Comparison of ENCODE assay signal across 8 cellular contexts in genomic region chr1:3898994-3899775, GRCh38. TPM values are rescaled to one million over a fixed set of nuclear protein-coding genes. Genes with fewer than 3 reads are reported as not detected.
DNase-seq lines count a peak whose midpoint lies in the region; ATAC-seq and TF ChIP-seq lines count a peak whose summit lies in the region.

No MANE protein-coding gene starts in this region.

- peak; percentile 50 for DNase-seq in ELR (ENCODE audit: low read depth)
- no peak for DNase-seq in LNCaP clone FGC (ENCODE audit: low read depth)
- peak; percentile 5 to 10 for DNase-seq in cardiac fibroblast (ENCODE audit: low read depth in 2 of 2)
- DNase-seq in SK-N-DZ (ENCODE audit: low spot score): no peak

- no peak for ATAC-seq in HG02759 (IDR thresholded peaks at IDR 0.05; ENCODE audit: unreplicated experiment)
- ATAC-seq in activated CD4-positive, CD25-positive, alpha-beta regulatory T cell treated with anti-CD3 and anti-CD28 coated beads, Interleukin-2, amount 50 U/mL, for 24 hours: no peak
- ATAC-seq in GM18907 (IDR thresholded peaks at IDR 0.05; ENCODE audit: unreplicated experiment): no peak

- no peaks in the 10 kb centered on the region for H3K27me3 ChIP-seq in mucosa of rectum (ENCODE audit: control insufficient read depth in 2 of 2, insufficient read depth in 2 of 2, low read length in 2 of 2)

- no peak for TF ChIP-seq CTCF in LNCaP clone FGC (IDR thresholded peaks at IDR 0.05; ENCODE audit: control insufficient read depth, extremely low read depth, insufficient read depth)
- TF ChIP-seq CTCF in cardiac fibroblast (IDR thresholded peaks at IDR 0.05; ENCODE audit: low read depth, low read length): peak; percentile 18

- H3K36me3 ChIP-seq in mucosa of rectum (ENCODE audit: control insufficient read depth in 2 of 2, insufficient read depth in 2 of 2, low read length in 2 of 2): peaks cover 0 to 5% of the 10 kb centered on the region in 2 donors

- H3K4me1 ChIP-seq in mucosa of rectum (ENCODE audit: control insufficient read depth in 2 of 2, insufficient read depth in 2 of 2, low read length in 2 of 2): peaks cover 6 to 13% of the 10 kb centered on the region in 2 donors

- H3K9ac ChIP-seq in mucosa of rectum (ENCODE audit: low read depth in 1 of 2, low read length in 2 of 2): peak overlapping the region; percentile 64 to 89

- H3K27ac ChIP-seq in mucosa of rectum (ENCODE audit: low read depth in 2 of 2, low read length in 2 of 2): peak overlapping the region; percentile 96 to 97

- H3K4me3 ChIP-seq in LNCaP clone FGC (ENCODE audit: low read depth, low read length) (peak overlapping the region; percentile 82), cardiac fibroblast (replicated peaks in 1 of 2; ENCODE audit: low read depth in 2 of 2, low read length in 2 of 2) (peak overlapping the region; percentile 91 to 93), mucosa of rectum (ENCODE audit: low read length in 2 of 2) (peak overlapping the region; percentile 85 to 96)

- no peaks in the 10 kb centered on the region for H3K9me3 ChIP-seq in mucosa of rectum (ENCODE audit: control insufficient read depth in 2 of 2, low read length in 2 of 2)

RNA-seq across cellular contexts. Expression of gene C1orf174, which starts 0.9 kb away (rescaled TPM):
- 15.3 TPM in 2 replicates for polyA plus RNA-seq in SK-N-DZ (2014; cell fraction: cytosol; rRNA removed)
- polyA plus RNA-seq in SK-N-DZ (2014; cell fraction: nucleus; rRNA removed): 13.4 and 26.5 TPM in 2 replicates

RNA-seq across cellular contexts. Expression of gene DFFB, which starts 41.9 kb away (rescaled TPM):
- 8.6 and 9.7 TPM in 2 replicates for polyA plus RNA-seq in SK-N-DZ (2014; cell fraction: cytosol; rRNA removed)
- polyA plus RNA-seq in SK-N-DZ (2014; cell fraction: nucleus; rRNA removed): 6.7 and 12.9 TPM in 2 replicates

RNA-seq across cellular contexts. Expression of gene CEP104, which starts 42.2 kb away (rescaled TPM):
- 12.4 and 21.0 TPM in 2 replicates for polyA plus RNA-seq in SK-N-DZ (2014; cell fraction: cytosol; rRNA removed)
- polyA plus RNA-seq in SK-N-DZ (2014; cell fraction: nucleus; rRNA removed): 11.6 and 44.0 TPM in 2 replicates

Comparison
In these comparisons a context has a peak if more than half of its experiments do, and no peak if none do; other contexts are left out.
1. DNase-seq: peak in ELR (single experiment) and cardiac fibroblast (2 of 2); none in LNCaP clone FGC (single experiment) and SK-N-DZ (single experiment).
2. Peak in every context shown above with its lines, with median percentiles within 50 percentile points of each other: H3K4me3 ChIP-seq.